ENCODE assay signal across 8 cellular contexts in genomic region chr10:84328303-84329093, GRCh38. TPM values are rescaled to one million over a fixed set of nuclear protein-coding genes. Genes with fewer than 3 reads are reported as not detected.
DNase-seq lines count a peak whose midpoint lies in the region; ATAC-seq and TF ChIP-seq lines count a peak whose summit lies in the region.

Gene CCSER2 (plus strand): TSS chr10:84328589. CDS start chr10:84371053, 42,464 bp downstream.

- no peaks in the 10 kb centered on the region for H3K27me3 Mint-ChIP-seq in activated B cell treated with CpG ODN at 0.5 μM for 24 hours

- peak within 1 kb of the TSS; percentile 67 for H3K4me3 ChIP-seq in AG04449 (ENCODE audit: low read depth, low read length)
- H3K4me3 ChIP-seq in cardiac fibroblast (replicated peaks in 1 of 2; ENCODE audit: low read depth in 2 of 2, low read length in 2 of 2): peak within 1 kb of the TSS; percentile 65 to 73
- H3K4me3 ChIP-seq in spleen: peak within 1 kb of the TSS; percentile 67 to 94 (median 86)

- peak in 2 of 3 donors; percentile 46 to 50 for TF ChIP-seq POLR2A in spleen (IDR thresholded peaks at IDR 0.05)

- peak within 1 kb of the TSS; percentile 92 for H3K4me3 Mint-ChIP-seq in activated B cell treated with CpG ODN at 0.5 μM for 24 hours

- H3K36me3 ChIP-seq in spleen: no peaks in the 10 kb centered on the region

- H3K27ac ChIP-seq in spleen: peak within 1 kb of the TSS; percentile 63 to 99 (median 96)

- peak; percentile 33 for ATAC-seq in GM18520 (IDR thresholded peaks at IDR 0.05; ENCODE audit: unreplicated experiment)
- peak; percentile 24 for ATAC-seq in HG03060 (IDR thresholded peaks at IDR 0.05; ENCODE audit: low read depth, unreplicated experiment)
- ATAC-seq in activated B cell treated with CpG ODN at 0.5 μM for 24 hours (ENCODE audit: low read depth): peak; percentile 83

- no peaks in the 10 kb centered on the region for H3K9me3 ChIP-seq in spleen

- H3K4me1 ChIP-seq in spleen: peaks cover 13 to 53% (median 33%) of the 10 kb centered on the region in 6 donors

- WGBS in spleen, 5 donors: 0 to 1% (median 1%) methylated on average over 1 to 105 of the region's 105 CpGs

- H3K9me3 Mint-ChIP-seq in activated B cell treated with CpG ODN at 0.5 μM for 24 hours: no peaks in the 10 kb centered on the region

- peaks cover 31% of the 10 kb centered on the region for H3K4me1 Mint-ChIP-seq in activated B cell treated with CpG ODN at 0.5 μM for 24 hours

- DNase-seq in AG04449 (ENCODE audit: low read depth, low spot score) (no peak), NCI-H2196 treated with DMSO at 0.1 percent for 48 hours (lab: John Stamatoyannopoulos, UW; ENCODE audit: unreplicated experiment) (peak; percentile 63), activated B cell treated with CpG ODN at 0.5 μM for 24 hours (peak; percentile 98), cardiac fibroblast (ENCODE audit: low read depth in 2 of 2) (peak; percentile 97), inferior parietal cortex (ENCODE audit: extremely low spot score) (peak; percentile 76), spleen (peak; percentile 99)

- peak within 1 kb of the TSS; percentile 95 for H3K27ac Mint-ChIP-seq in activated B cell treated with CpG ODN at 0.5 μM for 24 hours

- CTCF ChIA-PET in AG04449 (lab: Yijun Ruan, JAX) (interaction anchor here (0.9 to 2.8 kb wide), 8 partner anchors 10 to 212 kb away, joined by 3 to 18 read pairs (median 6); no protein-coding TSS in a partner anchor), activated B cell treated with CpG ODN at 0.5 μM for 24 hours (lab: Charles Lee) (no interaction called here)

- TF ChIP-seq CTCF in AG04449 (IDR thresholded peaks at IDR 0.05; ENCODE audit: insufficient read depth, low read length, missing control alignments) (peak; percentile 9), activated B cell treated with CpG ODN at 0.5 μM for 24 hours (IDR thresholded peaks at IDR 0.05) (no peak), cardiac fibroblast (IDR thresholded peaks at IDR 0.05; ENCODE audit: low read depth, low read length) (no peak), spleen (IDR thresholded peaks at IDR 0.05 in 8 of 11, conservative IDR thresholded peaks at IDR 0.05 in 3 of 11) (peak in 2 of 11 experiments; percentile 2 to 30)

- POLR2A ChIA-PET in AG04449 (lab: Yijun Ruan, JAX) (interaction anchor here (0.6 kb wide), 3 partner anchors 10 to 96 kb away, joined by 3 to 4 read pairs (median 3); no protein-coding TSS in a partner anchor), activated B cell treated with CpG ODN at 0.5 μM for 24 hours (lab: Charles Lee) (interaction anchor here (0.6 to 2.0 kb wide), 7 partner anchors 12 to 189 kb away, joined by 3 to 9 read pairs (median 3); partner anchors contain the start of gene GHITM)

- intact Hi-C loops in activated B cell treated with CpG ODN at 0.5 μM for 24 hours (cut with micrococcal nuclease): loop anchor here (1.0 to 2.0 kb wide), 2 partner anchors 14 to 189 kb away; partner anchors contain the start of gene GHITM
- intact Hi-C loops in spleen (cut with DNase I; ENCODE audit: low total_unique reads): no loop called here

- H3K27me3 ChIP-seq in spleen (replicated peaks in 1 of 7): no peaks in the 10 kb centered on the region

- peaks cover 4% of the 10 kb centered on the region for H3K36me3 Mint-ChIP-seq in activated B cell treated with CpG ODN at 0.5 μM for 24 hours (ENCODE audit: low read depth)

RNA-seq across cellular contexts. Expression of gene CCSER2, which starts in this region (rescaled TPM):
- total RNA-seq in activated B cell treated with CpG ODN at 0.5 μM for 24 hours: 52.4 and 57.1 TPM in 2 replicates
- total RNA-seq in spleen: 10 to 100 TPM; 38.9 to 61.4 (median 54.3) TPM
- 1 to 10 TPM; 5.3 to 8.1 (median 5.6) TPM for polyA plus RNA-seq in spleen

Comparison
In these comparisons a context has a peak if more than half of its experiments do, and no peak if none do; other contexts are left out.
1. ATAC-seq: peak in every context shown above with its lines; median percentile 83 in activated B cell treated with CpG ODN at 0.5 μM for 24 hours; 33 in GM18520; 24 in HG03060.